In genomic region chr4:112284662-112285411, GRCh38 we compare ENCODE assay signal across 8 cellular contexts. TPM values are rescaled to one million over a fixed set of nuclear protein-coding genes. Genes with fewer than 3 reads are reported as not detected.
DNase-seq lines count a peak whose midpoint lies in the region; ATAC-seq and TF ChIP-seq lines count a peak whose summit lies in the region.

No MANE protein-coding gene starts in this region.

- H3K4me1 ChIP-seq in esophagus (ENCODE audit: control insufficient read depth in 2 of 2, insufficient read depth in 2 of 2, low read length in 1 of 2) = peaks cover 0 to 2% of the 10 kb centered on the region in 2 donors

- 0 to 1% methylated on average over 15 of the region's 15 CpGs for WGBS in esophagus, 2 donors

- peak overlapping the region; percentile 90 to 94 for H3K4me3 ChIP-seq in esophagus (ENCODE audit: low read depth in 1 of 2, low read length in 2 of 2)

- H3K9me3 Mint-ChIP-seq in T-cell = peaks cover 0 to 8% (median 0%) of the 10 kb centered on the region in 3 donors

- H3K4me1 Mint-ChIP-seq in T-cell = peaks cover 78 to 86% (median 85%) of the 10 kb centered on the region in 3 donors

- H3K27me3 ChIP-seq in esophagus (ENCODE audit: control insufficient read depth in 1 of 2, insufficient read depth in 2 of 2, low read length in 2 of 2) = no peaks in the 10 kb centered on the region

- H3K36me3 ChIP-seq in esophagus (ENCODE audit: control insufficient read depth in 2 of 2, insufficient read depth in 2 of 2, low read length in 1 of 2) = no peaks in the 10 kb centered on the region

- POLR2A ChIA-PET in T-cell (lab: Charles Lee) = interaction anchor here (0.6 to 0.7 kb wide), 6 partner anchors 12 to 1613 kb away, joined by 3 to 9 read pairs (median 4); partner anchors contain the start of gene ALPK1 (in 1 of the 2)

- H3K9me3 ChIP-seq in esophagus (ENCODE audit: control insufficient read depth in 2 of 2, insufficient read depth in 1 of 2, low read depth in 1 of 2, low read length in 1 of 2) = no peaks in the 10 kb centered on the region

- ATAC-seq in T-cell (replicated peaks in 1 of 4) = no peak
- no peak for ATAC-seq in GM21423 (IDR thresholded peaks at IDR 0.05; ENCODE audit: unreplicated experiment)
- ATAC-seq in HG02840 (IDR thresholded peaks at IDR 0.05; ENCODE audit: low FRiP score, unreplicated experiment) = no peak
- no peak for ATAC-seq in GM18909 (IDR thresholded peaks at IDR 0.05; ENCODE audit: poor library complexity, unreplicated experiment)

- H3K27me3 Mint-ChIP-seq in T-cell = no peaks in the 10 kb centered on the region

- no peak for TF ChIP-seq CTCF in GM20000 (IDR thresholded peaks at IDR 0.05; ENCODE audit: extremely low read depth, missing control alignments)

- peak overlapping the region; percentile 81 to 89 for H3K27ac ChIP-seq in esophagus (ENCODE audit: low read depth in 2 of 2, low read length in 1 of 2)

- CTCF ChIA-PET in T-cell (lab: Charles Lee) = interaction anchor here (0.6 to 1.5 kb wide), 5 partner anchors 12 to 458 kb away, joined by 3 to 7 read pairs (median 4); partner anchors contain the start of gene ALPK1 (in 1 of the 2)

- H3K36me3 Mint-ChIP-seq in T-cell = peaks cover 13% of the 10 kb centered on the region

- DNase-seq in AG08396 (ENCODE audit: low spot score) (peak; percentile 41), GM20000 (ENCODE audit: low spot score) (peak; percentile 26), T-cell (no peak), myocyte (ENCODE audit: low read depth) (peak; percentile 60)

- peak overlapping the region; percentile 71 to 74 for H3K27ac Mint-ChIP-seq in T-cell

- H3K4me3 Mint-ChIP-seq in T-cell = peak overlapping the region; percentile 89 to 93 (median 91)

RNA-seq across cellular contexts. Expression of gene TIFA, which starts 0.9 kb away (rescaled TPM):
- total RNA-seq in T-cell (10 to 100 TPM; 13.4 to 18.7 (median 14.9) TPM), myocyte (10.8 and 11.6 TPM in 2 replicates)
- 1 to 10 TPM; 6.5 to 9.8 TPM for polyA plus RNA-seq in esophagus
- 4.8 TPM for polyA plus RNA-seq in myocyte (2012)

RNA-seq across cellular contexts. Expression of gene ALPK1, which starts 12.3 kb away (rescaled TPM):
- total RNA-seq in T-cell = 10 to 100 TPM in 2 of 5 donors, 1 to 10 TPM in 3; 8.3 to 22.9 (median 9.3) TPM
- 1 to 10 TPM; 4.2 to 6.3 TPM for polyA plus RNA-seq in esophagus
- total RNA-seq in myocyte = 16.6 and 24.1 TPM in 2 replicates
- polyA plus RNA-seq in myocyte (2012) = 12.3 TPM

RNA-seq across cellular contexts. Expression of gene AP1AR, which starts 53.2 kb away (rescaled TPM):
- total RNA-seq in T-cell = 10 to 100 TPM; 13.9 to 21.4 (median 20.3) TPM
- 10 to 100 TPM in 1 of 2 donors, 1 to 10 TPM in 1; 8.3 to 10.3 TPM for polyA plus RNA-seq in esophagus
- total RNA-seq in myocyte = 21.7 and 22.4 TPM in 2 replicates
- polyA plus RNA-seq in myocyte (2012) = 5.0 TPM

Comparison
In these comparisons a context has a peak if more than half of its experiments do, and no peak if none do; other contexts are left out.
1. DNase-seq: peak in AG08396 (single experiment), GM20000 (single experiment) and myocyte (single experiment); none in T-cell (0 of 34).